In the genomic region with DNA sequence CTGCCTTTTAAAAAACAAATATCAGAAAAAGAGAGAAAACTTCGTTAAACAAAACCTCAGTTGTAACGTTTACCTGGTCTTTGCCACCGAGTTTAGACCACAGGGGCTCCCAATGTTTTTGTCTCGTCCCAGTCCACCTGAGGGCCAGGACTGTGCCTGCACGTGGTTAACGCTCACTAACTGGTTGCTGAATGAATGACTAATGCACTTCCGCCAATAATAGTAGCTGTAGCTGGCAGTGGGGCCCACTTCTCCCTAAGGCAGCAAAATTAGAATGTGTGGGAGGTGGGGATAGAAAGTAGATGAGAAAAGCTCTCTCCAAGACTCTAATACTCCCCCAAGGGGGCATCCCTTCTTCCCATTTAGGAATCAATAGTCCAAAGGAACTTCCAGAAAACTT, we compare ENCODE assay signal across 23 cellular contexts. TPM values are rescaled to one million over a fixed set of nuclear protein-coding genes. Genes with fewer than 3 reads are reported as not detected.
"Had no signal": no experiment of that assay in that cellular context is flagged by ENCODE, and none has a peak within 500 bp of the region (broad histone marks: within the 10 kb centered on the region; RNA-seq: fewer than 3 reads in every experiment).

No MANE protein-coding gene starts in this region.

- H3K36me3 Mint-ChIP-seq: natural killer cell had no signal

- H3K4me3 Mint-ChIP-seq: activated CD4-positive, alpha-beta T cell treated with anti-CD3 and anti-CD28 coated beads, Interleukin-2, amount 10 ng/mL, durations not matched to agents 24 days and 14 days; activated CD8-positive, alpha-beta T cell treated with anti-CD3 and anti-CD28 coated beads for 36 hours; activated naive CD4-positive, alpha-beta T cell treated with anti-CD3 and anti-CD28 coated beads for 36 hours; endodermal cell; natural killer cell had no signal

- H3K79me2 ChIP-seq: hepatocyte had no signal

- H3K9me3 Mint-ChIP-seq: activated CD4-positive, alpha-beta T cell treated with anti-CD3 and anti-CD28 coated beads, Interleukin-2, amount 10 ng/mL, durations not matched to agents 24 days and 14 days; activated CD8-positive, alpha-beta T cell treated with anti-CD3 and anti-CD28 coated beads for 36 hours; activated naive CD4-positive, alpha-beta T cell treated with anti-CD3 and anti-CD28 coated beads for 36 hours; activated T-helper 2 cell treated with anti-CD3 and anti-CD28 coated beads, Interferon-gamma antibody, Interleukin-2, Interleukin-4, amounts not matched to agents 10 μg/mL and 5 μg/mL and 100 μg/mL, durations not matched to agents 14 hours and 24 hours and 36 hours; endodermal cell; natural killer cell had no signal

- DNase-seq: activated CD4-positive, alpha-beta T cell treated with anti-CD3 and anti-CD28 coated beads, Interleukin-2, amount 10 ng/mL, durations not matched to agents 24 days and 14 days; activated CD8-positive, alpha-beta T cell treated with anti-CD3 and anti-CD28 coated beads for 36 hours; activated naive CD4-positive, alpha-beta T cell treated with anti-CD3 and anti-CD28 coated beads for 36 hours; activated T-cell treated with anti-CD3 and anti-CD28 coated beads, Interleukin-2, amount 50 U/mL, for 1 hour; brain microvascular endothelial cell; central memory CD4-positive, alpha-beta T cell; endodermal cell; foreskin keratinocyte; islet precursor cell; natural killer cell; spleen; stimulated activated naive CD4-positive, alpha-beta T cell; substantia nigra; T1000; uterus had no signal

- H3K4me3 ChIP-seq: hepatocyte, lung, spleen, tibial nerve, uterus had no signal

- FAIRE-seq: colon had no signal

- H3K27me3 ChIP-seq: brain microvascular endothelial cell, hepatocyte, tibial nerve had no signal

- H3K27ac Mint-ChIP-seq: activated CD4-positive, alpha-beta T cell treated with anti-CD3 and anti-CD28 coated beads, Interleukin-2, amount 10 ng/mL, durations not matched to agents 24 days and 14 days; activated CD8-positive, alpha-beta T cell treated with anti-CD3 and anti-CD28 coated beads for 36 hours; activated naive CD4-positive, alpha-beta T cell treated with anti-CD3 and anti-CD28 coated beads for 36 hours; activated T-helper 2 cell treated with anti-CD3 and anti-CD28 coated beads, Interferon-gamma antibody, Interleukin-2, Interleukin-4, amounts not matched to agents 10 μg/mL and 5 μg/mL and 100 μg/mL, durations not matched to agents 14 hours and 24 hours and 36 hours; endodermal cell; natural killer cell had no signal

- H3K4me1 Mint-ChIP-seq: activated CD4-positive, alpha-beta T cell treated with anti-CD3 and anti-CD28 coated beads, Interleukin-2, amount 10 ng/mL, durations not matched to agents 24 days and 14 days had no signal

- H3K36me3 ChIP-seq: brain microvascular endothelial cell, neutrophil, spleen, tibial nerve, uterus had no signal

- H3K4me1 ChIP-seq: foreskin keratinocyte, spleen, tibial nerve, uterus had no signal

- H3K27ac ChIP-seq: brain microvascular endothelial cell, foreskin keratinocyte, hepatocyte, neutrophil, spleen, tibial nerve, uterus had no signal

- ATAC-seq: activated CD8-positive, alpha-beta T cell treated with anti-CD3 and anti-CD28 coated beads for 36 hours; foreskin keratinocyte; left lobe of liver; natural killer cell had no signal

- H3K9me3 ChIP-seq: neutrophil, spleen, uterus had no signal

- H3K4me2 ChIP-seq: hepatocyte had no signal

- H2AFZ ChIP-seq: hepatocyte had no signal

RNA-seq across cellular contexts. Expression of a gene that starts 53.1 kb away (rescaled TPM):
- total RNA-seq: epithelial cell of proximal tubule had no signal
